ENCODE assay signal across 21 cellular contexts in the genomic region with DNA sequence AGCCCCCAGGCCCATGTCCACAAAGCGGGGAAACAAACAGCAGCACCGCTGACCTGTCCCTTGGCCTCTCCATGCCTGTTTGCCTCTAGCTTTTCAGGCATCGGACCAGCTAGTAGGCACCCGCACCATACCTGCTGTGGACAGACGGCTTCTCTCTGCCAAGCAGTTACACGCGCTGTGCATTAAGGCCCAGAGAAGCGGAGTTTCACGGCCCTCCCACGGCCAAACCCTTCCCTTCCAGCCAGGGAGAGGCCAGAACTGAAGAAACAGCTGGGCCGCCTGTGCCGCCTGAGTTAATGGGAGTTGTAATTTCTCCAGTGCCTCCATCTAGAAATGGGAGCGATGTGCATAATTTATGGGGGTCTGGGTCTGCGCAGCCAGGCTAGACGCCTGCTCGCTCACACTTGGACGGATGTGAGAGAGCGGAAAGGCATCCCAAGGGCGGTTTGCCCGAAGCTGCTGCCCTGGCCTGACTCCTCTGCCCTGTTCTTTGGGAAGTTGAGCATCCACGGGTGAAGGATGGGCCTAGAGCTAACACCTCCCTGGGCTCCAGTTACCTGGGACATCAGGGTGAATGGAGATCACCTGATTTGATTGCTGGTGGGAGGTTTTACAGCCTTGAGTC.
"Had no signal": no experiment of that assay in that cellular context is flagged by ENCODE, and none has a peak within 500 bp of the region (broad histone marks: within the 10 kb centered on the region; RNA-seq: fewer than 3 reads in every experiment).

No MANE protein-coding gene starts in this region.

- H3K36me3 ChIP-seq: ascending aorta, cardiac muscle cell, heart left ventricle, left lung, lower lobe of right lung, ovary, prostate gland, stomach, tibial artery had no signal

- H3K4me3 ChIP-seq: ascending aorta, cardiac muscle cell, heart left ventricle, left lung, lower lobe of right lung, mucosa of descending colon, ovary, prostate gland, stomach, tibial artery had no signal

- DNase-seq: activated CD4-positive, alpha-beta T cell treated with anti-CD3 and anti-CD28 coated beads, Interleukin-2, amount 10 ng/mL, durations not matched to agents 24 days and 14 days; activated CD8-positive, alpha-beta memory T cell treated with anti-CD3 and anti-CD28 coated beads, Interleukin-2, amount 10 ng/mL, durations not matched to agents 7 days and 5 days; activated CD8-positive, alpha-beta T cell treated with anti-CD3 and anti-CD28 coated beads, Interleukin-2, amount 10 ng/mL, durations not matched to agents 7 days and 5 days; activated naive CD4-positive, alpha-beta T cell treated with anti-CD3 and anti-CD28 coated beads for 36 hours; cortex of kidney; effector memory CD8-positive, alpha-beta T cell; heart left ventricle; hypothalamus; immature natural killer cell; left lung; lower lobe of right lung; mesenchymal stem cell; mucosa of descending colon; ovary; stimulated activated naive B cell treated with anti-CD40 and anti-IgM and Interleukin-4, amounts not matched to agents 10 μg/mL and 1 μg/mL and 100 μg/mL, for 72 hours; stomach; T-helper 2 cell; tibial artery had no signal

- H3K9me3 ChIP-seq: ascending aorta, heart left ventricle, left lung, lower lobe of right lung, mucosa of descending colon, ovary, prostate gland, stomach, tibial artery had no signal

- ATAC-seq: activated CD8-positive, alpha-beta T cell treated with anti-CD3 and anti-CD28 coated beads, Interleukin-2, amount 10 ng/mL, durations not matched to agents 7 days and 5 days; effector memory CD8-positive, alpha-beta T cell; heart left ventricle; left lung; lower lobe of right lung; mucosa of descending colon; stimulated activated naive B cell treated with anti-CD40 and anti-IgM and Interleukin-4, amounts not matched to agents 10 μg/mL and 1 μg/mL and 100 μg/mL, for 72 hours had no signal

- H3K27me3 ChIP-seq: ascending aorta, cardiac muscle cell, left lung, ovary, stomach had no signal

- H3K4me1 ChIP-seq: ascending aorta, heart left ventricle, left lung, lower lobe of right lung, prostate gland, stomach, tibial artery had no signal

- H3K27ac ChIP-seq: ascending aorta, cardiac muscle cell, heart left ventricle, left lung, lower lobe of right lung, ovary, prostate gland, stomach, tibial artery had no signal
